15 cellular contexts compared by ENCODE assay signal in the genomic region with DNA sequence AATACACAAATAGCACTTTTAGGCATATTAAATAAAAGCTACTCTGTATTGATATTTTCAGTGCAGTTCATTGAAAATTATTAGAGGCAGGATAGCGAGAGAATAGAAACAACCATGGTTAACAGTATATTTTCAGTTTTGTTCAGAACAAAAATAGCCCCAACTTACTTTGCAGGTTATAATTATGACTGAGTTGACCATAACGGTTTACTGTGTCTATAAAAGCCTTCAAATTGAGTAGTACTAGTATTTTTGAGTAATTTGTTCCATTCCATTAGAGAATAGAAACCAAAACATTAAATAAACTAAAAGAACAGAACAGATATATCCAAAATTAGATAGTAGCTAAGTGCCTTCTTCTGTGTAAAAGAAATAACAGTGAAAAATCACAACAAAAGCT.
DNase-seq lines count a peak whose midpoint lies in the region; ATAC-seq and TF ChIP-seq lines count a peak whose summit lies in the region.
"Had no signal": no experiment of that assay in that cellular context is flagged by ENCODE, and none has a peak within 500 bp of the region (broad histone marks: within the 10 kb centered on the region; RNA-seq: fewer than 3 reads in every experiment).

No MANE protein-coding gene starts in this region.

- no peak overlapping the region for H3K56ac ChIP-seq in H9 (ENCODE audit: insufficient read length, low read depth, low read length)

- no peak for TF ChIP-seq EP300 in gastroesophageal sphincter (IDR thresholded peaks at IDR 0.05)

- H3K23me2 ChIP-seq in H9 (ENCODE audit: insufficient read length, low read depth, low read length, poor library complexity, severe bottlenecking), result no peaks in the 10 kb centered on the region

- H3K4me1 Mint-ChIP-seq in H9 (peaks cover 27 to 35% of the 10 kb centered on the region in 2 experiments), mesothelial cell of epicardium (no peaks in the 10 kb centered on the region)
- H3K4me1 Mint-ChIP-seq: activated CD4-positive, alpha-beta T cell treated with anti-CD3 and anti-CD28 coated beads for 36 hours; activated T-helper 17 cell treated with anti-CD3 and anti-CD28 coated beads, Interleukin-2, amount 50 U/mL, for 72 hours; naive thymus-derived CD8-positive, alpha-beta T cell had no signal

- H2BK5ac ChIP-seq in H9 (ENCODE audit: insufficient read length, low read length), result no peak overlapping the region

- H3K4me3 Mint-ChIP-seq in H9 (no peak overlapping the region), mesothelial cell of epicardium (no peak overlapping the region)
- H3K4me3 Mint-ChIP-seq: activated CD4-positive, alpha-beta T cell treated with anti-CD3 and anti-CD28 coated beads for 36 hours; activated T-helper 17 cell treated with anti-CD3 and anti-CD28 coated beads, Interleukin-2, amount 50 U/mL, for 72 hours; CD8-positive, alpha-beta T cell; endodermal cell; naive thymus-derived CD8-positive, alpha-beta T cell had no signal

- no peak overlapping the region for H3K14ac ChIP-seq in H9 (ENCODE audit: insufficient read depth, low read length)

- TF ChIP-seq CTCF in H9 (conservative IDR thresholded peaks at IDR 0.05), result no peak
- TF ChIP-seq CTCF in mesothelial cell of epicardium (IDR thresholded peaks at IDR 0.05; ENCODE audit: unreplicated experiment), result no peak
- no peak for TF ChIP-seq CTCF in gastroesophageal sphincter (IDR thresholded peaks at IDR 0.05)

- H3K9me3 ChIP-seq in H9 (ENCODE audit: control insufficient read depth, low read depth, low read length), result no peaks in the 10 kb centered on the region
- H3K9me3 ChIP-seq in neuron (ENCODE audit: low read length), result no peaks in the 10 kb centered on the region
- no peaks in the 10 kb centered on the region for H3K9me3 ChIP-seq in gastroesophageal sphincter

- no peaks in the 10 kb centered on the region for H3K36me3 ChIP-seq in neuron (ENCODE audit: insufficient read depth, low read length)
- no peaks in the 10 kb centered on the region for H3K36me3 ChIP-seq in gastroesophageal sphincter

- no peak overlapping the region for H2BK15ac ChIP-seq in H9 (ENCODE audit: low read depth, low read length)

- H3K4me3 ChIP-seq in neuron (ENCODE audit: low read length), result no peak overlapping the region
- no peak overlapping the region for H3K4me3 ChIP-seq in gastroesophageal sphincter

- no peaks in the 10 kb centered on the region; the same call in 1 of the 2 replicates for H3K4me1 ChIP-seq in H9 (ENCODE audit: insufficient read depth, low read length)
- H3K4me1 ChIP-seq in neuron (ENCODE audit: insufficient read depth, low read length), result no peaks in the 10 kb centered on the region
- H3K4me1 ChIP-seq in gastroesophageal sphincter, result no peaks in the 10 kb centered on the region

- no peak overlapping the region for H2BK12ac ChIP-seq in H9 (ENCODE audit: insufficient read length, low read depth, low read length)

- no peak overlapping the region for H2BK120ac ChIP-seq in H9 (ENCODE audit: low read depth, low read length, poor library complexity, severe bottlenecking)

- no peak overlapping the region for H2AK5ac ChIP-seq in H9 (ENCODE audit: insufficient read length, low read length)

- H2BK20ac ChIP-seq in H9 (ENCODE audit: low read depth, low read length, poor library complexity, severe bottlenecking), result no peak overlapping the region

- H4K20me1 ChIP-seq in H9 (ENCODE audit: control insufficient read depth, insufficient read depth, insufficient read length), result no peaks in the 10 kb centered on the region

- TF ChIP-seq POLR2A in gastroesophageal sphincter (IDR thresholded peaks at IDR 0.05), result no peak

- H3K27me3 ChIP-seq in H9 (ENCODE audit: insufficient read depth, low read length) (no peaks in the 10 kb centered on the region), neuron (ENCODE audit: insufficient read depth, low read length) (no peaks in the 10 kb centered on the region), gastroesophageal sphincter (no peaks in the 10 kb centered on the region)

- ATAC-seq in GM19328 (IDR thresholded peaks at IDR 0.05; ENCODE audit: unreplicated experiment) (peak; percentile 84), HG03103 (IDR thresholded peaks at IDR 0.05; ENCODE audit: low read depth, unreplicated experiment) (peak; percentile 79), gastroesophageal sphincter (no peak)
- ATAC-seq: activated CD4-positive, alpha-beta T cell treated with anti-CD3 and anti-CD28 coated beads for 36 hours; activated T-helper 17 cell treated with anti-CD3 and anti-CD28 coated beads, Interleukin-2, amount 50 U/mL, for 72 hours; CD8-positive, alpha-beta T cell; left cardiac atrium; naive thymus-derived CD8-positive, alpha-beta T cell had no signal

- H3K27ac Mint-ChIP-seq in H9 (peak overlapping the region in 2 of 3 experiments; percentile 89 to 100; a peak in 3 of 7 replicates), mesothelial cell of epicardium (no peak overlapping the region)
- H3K27ac Mint-ChIP-seq: activated CD4-positive, alpha-beta T cell treated with anti-CD3 and anti-CD28 coated beads for 36 hours; activated T-helper 17 cell treated with anti-CD3 and anti-CD28 coated beads, Interleukin-2, amount 50 U/mL, for 72 hours; CD8-positive, alpha-beta T cell; endodermal cell; naive thymus-derived CD8-positive, alpha-beta T cell had no signal

- H3K9ac ChIP-seq in H9 (ENCODE audit: extremely low read depth, insufficient read length, low read length), result no peak overlapping the region

- H4K5ac ChIP-seq in H9 (ENCODE audit: insufficient read length, low read depth, low read length), result no peak overlapping the region

- H3K27ac ChIP-seq in H9 (ENCODE audit: insufficient read length, low read depth, low read length) (no peak overlapping the region), gastroesophageal sphincter (no peak overlapping the region)

- no peak overlapping the region for H4K91ac ChIP-seq in H9 (ENCODE audit: insufficient read length, low read depth, low read length)

- H3K79me1 ChIP-seq in H9 (ENCODE audit: insufficient read depth, low read depth, low read length, poor library complexity, severe bottlenecking), result no peaks in the 10 kb centered on the region

- no peak overlapping the region for H3T11ph ChIP-seq in H9 (ENCODE audit: low read length)

- H3K4ac ChIP-seq in H9 (ENCODE audit: low read depth, low read length), result no peak overlapping the region

- H4K8ac ChIP-seq in H9 (replicated peaks; ENCODE audit: insufficient read length, low read depth, low read length), result no peak overlapping the region

- no peak overlapping the region for H3K18ac ChIP-seq in H9 (ENCODE audit: insufficient read length, low read depth, low read length)

- no peak for DNase-seq in H9
- DNase-seq in activated effector memory CD4-positive, alpha-beta T cell treated with Interleukin-2 at 50 U/mL for 16 hours, result no peak
- no peak for DNase-seq in mesothelial cell of epicardium (ENCODE audit: low spot score in 2 of 2, unreplicated experiment in 2 of 2)
- DNase-seq in NCI-H526 treated with DMSO at 0.1 percent for 48 hours (lab: John Stamatoyannopoulos, UW), result no peak
- DNase-seq: activated CD4-positive, alpha-beta T cell treated with anti-CD3 and anti-CD28 coated beads for 36 hours; CD8-positive, alpha-beta T cell; endodermal cell; KG1; left cardiac atrium; naive thymus-derived CD8-positive, alpha-beta T cell had no signal

- H2AFZ ChIP-seq in H9 (ENCODE audit: low read length) (no peak overlapping the region), neuron (ENCODE audit: low read depth, low read length) (peak overlapping the region; percentile 54)

- H3K9me3 Mint-ChIP-seq in H9 (peaks cover 0 to 3% of the 10 kb centered on the region in 2 experiments; a peak in 1 of 5 replicates), mesothelial cell of epicardium (no peaks in the 10 kb centered on the region)
- H3K9me3 Mint-ChIP-seq: endodermal cell had no signal

- WGBS in H9 (ENCODE audit: extremely low coverage, insufficient read length, low lambda C conversion rate), result no CpG with 5 or more reads among the region's 2 CpGs
- WGBS in gastroesophageal sphincter (ENCODE audit: low coverage in 1 of 2), 2 donors, result 67 to 78% methylated on average over 2 of the region's 2 CpGs

- no peaks in the 10 kb centered on the region for H3K79me2 ChIP-seq in H9 (ENCODE audit: insufficient read depth, low read length)

- no peak overlapping the region for H3K4me2 ChIP-seq in H9 (ENCODE audit: insufficient read depth, insufficient read length, low read length)

- no peak overlapping the region for H3K23ac ChIP-seq in H9 (ENCODE audit: insufficient read length, low read depth, low read length)

- H3K36me3 Mint-ChIP-seq in H9 (ENCODE audit: insufficient read depth in 1 of 3, low read depth in 3 of 3), result 0 out of 7 replicates have a peak, but pooled peaks cover 0 to 1% (median 0%) of the 10 kb centered on the region in 3 experiments
- H3K36me3 Mint-ChIP-seq in mesothelial cell of epicardium, result no peaks in the 10 kb centered on the region
- H3K36me3 Mint-ChIP-seq: CD8-positive, alpha-beta T cell; naive thymus-derived CD8-positive, alpha-beta T cell had no signal

- no peaks in the 10 kb centered on the region for H3K27me3 Mint-ChIP-seq in H9 (ENCODE audit: low read depth)
- no peaks in the 10 kb centered on the region for H3K27me3 Mint-ChIP-seq in mesothelial cell of epicardium (ENCODE audit: low read depth)
- H3K27me3 Mint-ChIP-seq: activated CD4-positive, alpha-beta T cell treated with anti-CD3 and anti-CD28 coated beads for 36 hours; activated T-helper 17 cell treated with anti-CD3 and anti-CD28 coated beads, Interleukin-2, amount 50 U/mL, for 72 hours; naive thymus-derived CD8-positive, alpha-beta T cell had no signal
